Comparison of ENCODE assay signal across 18 cellular contexts in genomic region chr3:53544357-53544756, GRCh38. TPM values are rescaled to one million over a fixed set of nuclear protein-coding genes. Genes with fewer than 3 reads are reported as not detected.
A peak's percentile ranks its signal among the peaks of the same experiment; 100 is the strongest.
DNase-seq lines count a peak whose midpoint lies in the region; ATAC-seq, FAIRE-seq and TF ChIP-seq lines count a peak whose summit lies in the region.
"Had no signal": no experiment of that assay in that cellular context is flagged by ENCODE, and none has a peak within 500 bp of the region (broad histone marks: within the 10 kb centered on the region; RNA-seq: fewer than 3 reads in every experiment).

No MANE protein-coding gene starts in this region.

- no peaks in the 10 kb centered on the region for H3K4me1 Mint-ChIP-seq in activated naive CD4-positive, alpha-beta T cell treated with anti-CD3 and anti-CD28 coated beads, Interleukin-2, amount 10 ng/mL, durations not matched to agents 7 days and 5 days
- no peaks in the 10 kb centered on the region for H3K4me1 Mint-ChIP-seq in activated T-helper 17 cell treated with anti-CD3 and anti-CD28 coated beads, Interleukin-2, amount 50 U/mL, for 72 hours
- H3K4me1 Mint-ChIP-seq in stimulated activated naive CD8-positive, alpha-beta T cell treated with anti-CD3 and anti-CD28 coated beads, Interleukin-15, amount 100 ng/mL, for 72 hours, result peaks cover 9% of the 10 kb centered on the region

- peaks cover 3% of the 10 kb centered on the region for H3K27me3 Mint-ChIP-seq in activated naive CD4-positive, alpha-beta T cell treated with anti-CD3 and anti-CD28 coated beads, Interleukin-2, amount 10 ng/mL, durations not matched to agents 7 days and 5 days
- peaks cover 30% of the 10 kb centered on the region for H3K27me3 Mint-ChIP-seq in activated T-helper 17 cell treated with anti-CD3 and anti-CD28 coated beads, Interleukin-2, amount 50 U/mL, for 72 hours
- H3K27me3 Mint-ChIP-seq in stimulated activated naive CD8-positive, alpha-beta T cell treated with anti-CD3 and anti-CD28 coated beads, Interleukin-15, amount 100 ng/mL, for 72 hours, result peaks cover 34% of the 10 kb centered on the region

- H3K9me3 ChIP-seq in MG63, result no peaks in the 10 kb centered on the region
- H3K9me3 ChIP-seq: Caco-2 had no signal

- ATAC-seq in activated naive CD4-positive, alpha-beta T cell treated with anti-CD3 and anti-CD28 coated beads, Interleukin-2, amount 50 U/mL, for 72 hours, result peak; percentile 73 to 76
- peak; percentile 53 for ATAC-seq in activated T-helper 17 cell treated with anti-CD3 and anti-CD28 coated beads, Interleukin-2, amount 50 U/mL, for 72 hours (replicated peaks)
- peak; percentile 40 for ATAC-seq in stimulated activated naive CD8-positive, alpha-beta T cell treated with anti-CD3 and anti-CD28 coated beads, Interleukin-15, amount 100 ng/mL, for 72 hours
- ATAC-seq: PC-3 had no signal

- no peak for FAIRE-seq in GM12891 (lab: Jason Lieb, UNC)
- FAIRE-seq: H1 had no signal

- H3K27me3 ChIP-seq in MG63, result no peaks in the 10 kb centered on the region

- CTCF ChIA-PET in activated naive CD4-positive, alpha-beta T cell treated with anti-CD3 and anti-CD28 coated beads, Interleukin-2, amount 10 ng/mL, durations not matched to agents 7 days and 5 days (lab: Charles Lee), result no interaction called here

- H3K9me3 Mint-ChIP-seq in activated naive CD4-positive, alpha-beta T cell treated with anti-CD3 and anti-CD28 coated beads, Interleukin-2, amount 50 U/mL, for 72 hours, result no peaks in the 10 kb centered on the region
- H3K9me3 Mint-ChIP-seq in activated naive CD4-positive, alpha-beta T cell treated with anti-CD3 and anti-CD28 coated beads, Interleukin-2, amount 10 ng/mL, durations not matched to agents 7 days and 5 days, result no peaks in the 10 kb centered on the region
- no peaks in the 10 kb centered on the region for H3K9me3 Mint-ChIP-seq in activated T-helper 17 cell treated with anti-CD3 and anti-CD28 coated beads, Interleukin-2, amount 50 U/mL, for 72 hours
- H3K9me3 Mint-ChIP-seq in stimulated activated naive CD8-positive, alpha-beta T cell treated with anti-CD3 and anti-CD28 coated beads, Interleukin-15, amount 100 ng/mL, for 72 hours, result no peaks in the 10 kb centered on the region

- H3K27ac Mint-ChIP-seq in activated naive CD4-positive, alpha-beta T cell treated with anti-CD3 and anti-CD28 coated beads, Interleukin-2, amount 50 U/mL, for 72 hours, result no peak overlapping the region
- no peak overlapping the region for H3K27ac Mint-ChIP-seq in activated naive CD4-positive, alpha-beta T cell treated with anti-CD3 and anti-CD28 coated beads, Interleukin-2, amount 10 ng/mL, durations not matched to agents 7 days and 5 days
- no peak overlapping the region for H3K27ac Mint-ChIP-seq in activated T-helper 17 cell treated with anti-CD3 and anti-CD28 coated beads, Interleukin-2, amount 50 U/mL, for 72 hours
- H3K27ac Mint-ChIP-seq in stimulated activated naive CD8-positive, alpha-beta T cell treated with anti-CD3 and anti-CD28 coated beads, Interleukin-15, amount 100 ng/mL, for 72 hours, result peak overlapping the region in 1 of 2 donors; percentile 86

- H3K4me3 Mint-ChIP-seq in activated naive CD4-positive, alpha-beta T cell treated with anti-CD3 and anti-CD28 coated beads, Interleukin-2, amount 10 ng/mL, durations not matched to agents 7 days and 5 days, result no peak overlapping the region
- no peak overlapping the region for H3K4me3 Mint-ChIP-seq in activated T-helper 17 cell treated with anti-CD3 and anti-CD28 coated beads, Interleukin-2, amount 50 U/mL, for 72 hours
- H3K4me3 Mint-ChIP-seq in stimulated activated naive CD8-positive, alpha-beta T cell treated with anti-CD3 and anti-CD28 coated beads, Interleukin-15, amount 100 ng/mL, for 72 hours, result no peak overlapping the region

- no peak for DNase-seq in activated naive CD4-positive, alpha-beta T cell treated with anti-CD3 and anti-CD28 coated beads, Interleukin-2, amount 50 U/mL, for 72 hours (ENCODE audit: low spot score in 2 of 2)
- DNase-seq in activated naive CD4-positive, alpha-beta T cell treated with anti-CD3 and anti-CD28 coated beads, Interleukin-2, amount 10 ng/mL, durations not matched to agents 7 days and 5 days, result no peak
- DNase-seq in epithelial cell of proximal tubule (ENCODE audit: low read depth) (peak; percentile 40), MG63 (no peak), GM12891 (ENCODE audit: insufficient read length, low spot score) (no peak), GOT3 (lab: John Stamatoyannopoulos, UW) (no peak)
- DNase-seq in stimulated activated naive CD8-positive, alpha-beta T cell treated with anti-CD3 and anti-CD28 coated beads, Interleukin-15, amount 100 ng/mL, for 72 hours, result no peak
- DNase-seq: AML-193, Caco-2, KG1, NCI-H1105, NCI-H1694 treated with DMSO at 0.1 percent for 48 hours, NCI-H446, NCI-H748 treated with DMSO at 0.1 percent for 48 hours, PC-3 had no signal

- H3K36me3 ChIP-seq in MG63, result no peaks in the 10 kb centered on the region

- H3K4me3 ChIP-seq in epithelial cell of proximal tubule (ENCODE audit: low read depth, low read length), result no peak overlapping the region
- H3K4me3 ChIP-seq in MG63, result no peak overlapping the region

- no peak for TF ChIP-seq CTCF in epithelial cell of proximal tubule (conservative IDR thresholded peaks at IDR 0.05; ENCODE audit: low read depth, low read length)

- H3K36me3 Mint-ChIP-seq in activated naive CD4-positive, alpha-beta T cell treated with anti-CD3 and anti-CD28 coated beads, Interleukin-2, amount 50 U/mL, for 72 hours, result no peaks in the 10 kb centered on the region
- H3K36me3 Mint-ChIP-seq in activated naive CD4-positive, alpha-beta T cell treated with anti-CD3 and anti-CD28 coated beads, Interleukin-2, amount 10 ng/mL, durations not matched to agents 7 days and 5 days, result no peaks in the 10 kb centered on the region
- no peaks in the 10 kb centered on the region for H3K36me3 Mint-ChIP-seq in activated T-helper 17 cell treated with anti-CD3 and anti-CD28 coated beads, Interleukin-2, amount 50 U/mL, for 72 hours (ENCODE audit: low read depth)

- no peak for TF ChIP-seq POLR2A in GM12891 (IDR thresholded peaks at IDR 0.05; ENCODE audit: low read depth, low read length)

TF ChIP-seq in GM12891, 5 proteins besides CTCF, POLR2A, EP300 and RAD21:
- TF ChIP-seq SPI1 (IDR thresholded peaks at IDR 0.05; ENCODE audit: low read depth, low read length) (no peak), POLR2AphosphoS5 (IDR thresholded peaks at IDR 0.05; ENCODE audit: low read depth, low read length) (no peak), POU2F2 (IDR thresholded peaks at IDR 0.05; ENCODE audit: low read depth, low read length) (no peak), PAX5 (IDR thresholded peaks at IDR 0.05; ENCODE audit: insufficient read depth, low read length, severe bottlenecking) (no peak), TAF1 (IDR thresholded peaks at IDR 0.05; ENCODE audit: low read depth, low read length) (no peak)
TF ChIP-seq in GM12891: peak in this region for 0.

RNA-seq across cellular contexts. Expression of gene CACNA1D, which starts 49.9 kb away (rescaled TPM):
- total RNA-seq in activated naive CD4-positive, alpha-beta T cell treated with anti-CD3 and anti-CD28 coated beads, Interleukin-2, amount 50 U/mL, for 72 hours, result under 1 TPM in 1 of 2 donors, not detected in 1; 0.10 TPM
- 1 to 10 TPM in 1 of 2 donors, under 1 TPM in 1; 0.56 to 1.5 TPM for total RNA-seq in activated T-helper 17 cell treated with anti-CD3 and anti-CD28 coated beads, Interleukin-2, amount 50 U/mL, for 72 hours
- total RNA-seq in epithelial cell of proximal tubule, result 0.07 and 1.9 TPM in 2 replicates
- total RNA-seq in MG63 (2014; rRNA removed; shearing (Covaris generic); ENCODE audit: low replicate concordance), result not detected in 2 replicates
- polyA plus RNA-seq in GM12891 (2012; ENCODE audit: low read depth, missing spikeins), result 2.0 TPM
- total RNA-seq: M059J, PC-3 had no signal
